ENCODE assay signal across 25 cellular contexts in the genomic region with DNA sequence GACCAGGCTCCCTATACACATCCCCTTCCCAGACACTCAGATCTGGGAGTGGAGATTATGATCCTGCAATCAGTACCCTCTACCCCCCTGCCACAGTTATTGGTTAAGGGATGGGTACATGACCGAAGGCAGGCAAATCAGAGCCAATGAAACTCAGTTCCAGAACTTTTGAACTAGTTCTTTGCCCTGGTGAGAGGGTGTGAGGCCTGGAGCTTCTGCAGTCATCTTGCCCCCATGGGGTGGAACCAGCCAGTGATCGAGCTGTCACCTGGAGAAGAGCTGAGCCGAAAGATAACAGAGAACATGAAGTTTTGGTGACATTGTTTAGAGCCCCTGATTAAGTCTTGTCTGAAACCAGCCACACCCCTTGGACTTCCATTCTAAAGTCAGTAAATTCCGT.
A peak's percentile ranks its signal among the peaks of the same experiment; 100 is the strongest.
DNase-seq lines count a peak whose midpoint lies in the region; ATAC-seq, FAIRE-seq and TF ChIP-seq lines count a peak whose summit lies in the region.
"Had no signal": no experiment of that assay in that cellular context is flagged by ENCODE, and none has a peak within 500 bp of the region (broad histone marks: within the 10 kb centered on the region; RNA-seq: fewer than 3 reads in every experiment).

No MANE protein-coding gene starts in this region.

- peak; percentile 26 for FAIRE-seq in keratinocyte (lab: Jason Lieb, UNC)
- FAIRE-seq: kidney had no signal

- H3K9me2 ChIP-seq in HCT116 (ENCODE audit: insufficient read depth), result no peaks in the 10 kb centered on the region
- no peaks in the 10 kb centered on the region for H3K9me2 ChIP-seq in SU-DHL-6 (replicated peaks; ENCODE audit: insufficient read depth, low read length)

- H2AFZ ChIP-seq in ACC112 (ENCODE audit: low read length, unreplicated experiment), result no peak overlapping the region
- no peak overlapping the region for H2AFZ ChIP-seq in HCT116 (ENCODE audit: low read depth, low read length, poor library complexity, severe bottlenecking)
- no peak overlapping the region for H2AFZ ChIP-seq in SU-DHL-6 (ENCODE audit: low read depth, low read length, severe bottlenecking)
- no peak overlapping the region for H2AFZ ChIP-seq in keratinocyte (ENCODE audit: control insufficient read depth, low read length)

- no peak overlapping the region for H3K4me3 ChIP-seq in ACC112 (ENCODE audit: low read depth, low read length)
- H3K4me3 ChIP-seq in HCT116 (replicated peaks in 1 of 2; ENCODE audit: low read depth in 1 of 2, low read length in 2 of 2), result no peak overlapping the region
- H3K4me3 ChIP-seq in SU-DHL-6 (ENCODE audit: insufficient read depth, low read length, poor library complexity, severe bottlenecking), result peak overlapping the region; percentile 19
- H3K4me3 ChIP-seq in keratinocyte (ENCODE audit: control insufficient read depth in 2 of 3, extremely low read depth in 1 of 3, insufficient read depth in 2 of 3, low read depth in 1 of 3, low read length in 3 of 3), result no peak overlapping the region
- H3K4me3 ChIP-seq in naive thymus-derived CD4-positive, alpha-beta T cell (ENCODE audit: low read length), result no peak overlapping the region
- H3K4me3 ChIP-seq: prostate gland, smooth muscle cell, vagina had no signal

- ATAC-seq in HCT116 (no peak), HG03521 (IDR thresholded peaks at IDR 0.05; ENCODE audit: unreplicated experiment) (no peak), GM21825 (IDR thresholded peaks at IDR 0.05; ENCODE audit: unreplicated experiment) (no peak)
- no peak for ATAC-seq in naive thymus-derived CD4-positive, alpha-beta T cell
- ATAC-seq: activated naive CD8-positive, alpha-beta T cell treated with anti-CD3 and anti-CD28 coated beads, Interleukin-2, amount 50 U/mL, for 24 hours; activated T-helper 17 cell treated with anti-CD3 and anti-CD28 coated beads, Interleukin-2, amount 50 U/mL, for 72 hours had no signal

- BruUV-seq in HCT116 (replicated peaks; lab: Mats Ljungman, UMichigan), result no TSS peak

- no peak for TF ChIP-seq POLR2A in HCT116 (IDR thresholded peaks at IDR 0.05; ENCODE audit: borderline replicate concordance, extremely low read depth, insufficient read depth, insufficient read length)

- CTCF ChIA-PET in HCT116 (lab: Charles Lee), result interaction anchor here (2.0 kb wide), 1 partner anchor 10 kb away, joined by 7 read pairs; no protein-coding TSS in a partner anchor
- CTCF ChIA-PET in naive thymus-derived CD4-positive, alpha-beta T cell (lab: Charles Lee), result no interaction called here

- no peaks in the 10 kb centered on the region for H3K36me3 Mint-ChIP-seq in naive thymus-derived CD4-positive, alpha-beta T cell
- H3K36me3 Mint-ChIP-seq: memory B cell had no signal

- peak overlapping the region; percentile 95 for H3K27ac ChIP-seq in ACC112 (ENCODE audit: low read depth, low read length)
- H3K27ac ChIP-seq in HCT116 (ENCODE audit: low read depth, low read length), result peak overlapping the region; percentile 95
- peak overlapping the region; percentile 98 for H3K27ac ChIP-seq in SU-DHL-6 (ENCODE audit: low read depth, low read length)
- H3K27ac ChIP-seq in keratinocyte (ENCODE audit: control insufficient read depth, insufficient read depth, low read length), result peak overlapping the region; percentile 95
- H3K27ac ChIP-seq in naive thymus-derived CD4-positive, alpha-beta T cell (ENCODE audit: low read depth, low read length), result no peak overlapping the region
- H3K27ac ChIP-seq: prostate gland, vagina had no signal

- H4K20me1 ChIP-seq in HCT116 (ENCODE audit: insufficient read depth) (no peaks in the 10 kb centered on the region), SU-DHL-6 (ENCODE audit: low read depth, low read length) (no peaks in the 10 kb centered on the region), keratinocyte (ENCODE audit: control insufficient read depth, extremely low read depth, insufficient read depth, low read length) (no peaks in the 10 kb centered on the region)

- H3K27ac Mint-ChIP-seq in naive thymus-derived CD4-positive, alpha-beta T cell, result no peak overlapping the region
- H3K27ac Mint-ChIP-seq: activated naive CD8-positive, alpha-beta T cell treated with anti-CD3 and anti-CD28 coated beads, Interleukin-2, amount 50 U/mL, for 24 hours; CD4-positive, alpha-beta T cell; memory B cell had no signal

- H3K4me2 ChIP-seq in HCT116 (ENCODE audit: low read length), result peak overlapping the region; percentile 72
- peak overlapping the region; percentile 72 for H3K4me2 ChIP-seq in SU-DHL-6 (ENCODE audit: low read depth, low read length, poor library complexity, severe bottlenecking)
- no peak overlapping the region for H3K4me2 ChIP-seq in keratinocyte (ENCODE audit: control insufficient read depth, extremely low read depth, insufficient read depth, low read depth, low read length)

- POLR2A ChIA-PET in HCT116 (lab: Charles Lee), result interaction anchor here (0.7 to 26.1 kb wide), 6 partner anchors 11 to 102 kb away, joined by 3 to 438 read pairs (median 6); partner anchors contain the start of gene DUSP5
- POLR2A ChIA-PET in naive thymus-derived CD4-positive, alpha-beta T cell (lab: Charles Lee), result no interaction called here

- H3K9me3 ChIP-seq in HCT116 (ENCODE audit: control insufficient read depth in 1 of 2, insufficient read depth in 1 of 2, low read depth in 1 of 2, low read length in 2 of 2), result no peaks in the 10 kb centered on the region
- H3K9me3 ChIP-seq in SU-DHL-6 (ENCODE audit: insufficient read depth, low read length), result no peaks in the 10 kb centered on the region
- no peaks in the 10 kb centered on the region for H3K9me3 ChIP-seq in keratinocyte (ENCODE audit: control insufficient read depth, low read depth, low read length)
- H3K9me3 ChIP-seq in naive thymus-derived CD4-positive, alpha-beta T cell (ENCODE audit: control insufficient read depth in 2 of 3, low read length in 3 of 3), result no peaks in the 10 kb centered on the region
- H3K9me3 ChIP-seq: prostate gland, vagina had no signal

- dilution Hi-C loops in keratinocyte (cut with MboI; ENCODE audit: extremely low pct_ligation_motif_present, low sequenced_read_pairs), result no loop called here

- no peaks in the 10 kb centered on the region for H3K9me3 Mint-ChIP-seq in naive thymus-derived CD4-positive, alpha-beta T cell
- H3K9me3 Mint-ChIP-seq: activated naive CD8-positive, alpha-beta T cell treated with anti-CD3 and anti-CD28 coated beads, Interleukin-2, amount 50 U/mL, for 24 hours; activated T-helper 17 cell treated with anti-CD3 and anti-CD28 coated beads, Interleukin-2, amount 50 U/mL, for 72 hours; CD4-positive, alpha-beta T cell; IgD-negative memory B cell; memory B cell; neural crest cell had no signal

- H3K36me3 ChIP-seq in ACC112 (ENCODE audit: insufficient read depth, low read length) (no peaks in the 10 kb centered on the region), HCT116 (ENCODE audit: control insufficient read depth in 1 of 2, insufficient read depth in 2 of 2, low read length in 2 of 2) (no peaks in the 10 kb centered on the region), SU-DHL-6 (ENCODE audit: low read length) (no peaks in the 10 kb centered on the region), keratinocyte (ENCODE audit: control insufficient read depth in 2 of 2, extremely low read depth in 1 of 2, insufficient read depth in 2 of 2, low read length in 2 of 2) (no peaks in the 10 kb centered on the region)
- no peaks in the 10 kb centered on the region for H3K36me3 ChIP-seq in naive thymus-derived CD4-positive, alpha-beta T cell (ENCODE audit: control insufficient read depth in 2 of 3, insufficient read depth in 3 of 3, low read length in 3 of 3)
- H3K36me3 ChIP-seq: prostate gland, vagina had no signal

- peaks cover 0 to 2% (median 0%) of the 10 kb centered on the region in 5 donors for H3K27me3 Mint-ChIP-seq in naive thymus-derived CD4-positive, alpha-beta T cell
- H3K27me3 Mint-ChIP-seq: activated T-helper 17 cell treated with anti-CD3 and anti-CD28 coated beads, Interleukin-2, amount 50 U/mL, for 72 hours; CD4-positive, alpha-beta T cell had no signal

- intact Hi-C loops in HCT116 (cut with micrococcal nuclease), result loop anchor here (1.0 kb wide), 1 partner anchor 90 kb away; no protein-coding TSS in a partner anchor
- intact Hi-C loops in naive thymus-derived CD4-positive, alpha-beta T cell (cut with micrococcal nuclease), result no loop called here

- DNase-seq in HCT116 (ENCODE audit: low read depth, low spot score) (no peak), keratinocyte (ENCODE audit: low read depth, low spot score) (no peak), NCI-H510A treated with DMSO at 0.1 percent for 48 hours (lab: John Stamatoyannopoulos, UW) (no peak)
- no peak for DNase-seq in naive thymus-derived CD4-positive, alpha-beta T cell
- DNase-seq: activated naive CD8-positive, alpha-beta T cell treated with anti-CD3 and anti-CD28 coated beads, Interleukin-2, amount 50 U/mL, for 24 hours; CD4-positive, alpha-beta T cell; cortex of kidney; DMS53; foreskin fibroblast; HCEC 1CT; kidney; NCI-H524; stimulated activated CD4-positive, alpha-beta T cell treated with anti-CD3 and anti-CD28 coated beads, Interleukin-4, amount 100 ng/mL, for 1 hour; T1000 had no signal

- peaks cover 40% of the 10 kb centered on the region for H3F3A ChIP-seq in SU-DHL-6 (ENCODE audit: insufficient read depth)

- no peak overlapping the region for H3K4me3 Mint-ChIP-seq in naive thymus-derived CD4-positive, alpha-beta T cell
- H3K4me3 Mint-ChIP-seq: activated naive CD8-positive, alpha-beta T cell treated with anti-CD3 and anti-CD28 coated beads, Interleukin-2, amount 50 U/mL, for 24 hours; activated T-helper 17 cell treated with anti-CD3 and anti-CD28 coated beads, Interleukin-2, amount 50 U/mL, for 72 hours; CD4-positive, alpha-beta T cell; memory B cell; neural crest cell had no signal

- peaks cover 10 to 58% (median 12%) of the 10 kb centered on the region in 7 donors for H3K4me1 Mint-ChIP-seq in naive thymus-derived CD4-positive, alpha-beta T cell

- peaks cover 2% of the 10 kb centered on the region for H3K9me1 ChIP-seq in keratinocyte (ENCODE audit: control insufficient read depth, extremely low read depth, insufficient read depth, low read length)

- H3K9ac ChIP-seq in HCT116 (ENCODE audit: low read length) (peak overlapping the region; percentile 69), SU-DHL-6 (ENCODE audit: low read length) (peak overlapping the region; percentile 54), keratinocyte (ENCODE audit: control insufficient read depth, extremely low read depth, insufficient read depth, low read length) (peak overlapping the region; percentile 19)

- H3K27me3 ChIP-seq in ACC112 (ENCODE audit: insufficient read depth, low read length), result no peaks in the 10 kb centered on the region
- no peaks in the 10 kb centered on the region for H3K27me3 ChIP-seq in HCT116 (ENCODE audit: insufficient read depth, low read length)
- H3K27me3 ChIP-seq in SU-DHL-6 (ENCODE audit: low read length), result no peaks in the 10 kb centered on the region
- no peaks in the 10 kb centered on the region for H3K27me3 ChIP-seq in keratinocyte (ENCODE audit: control insufficient read depth, extremely low read depth, insufficient read depth, low read length)
- no peaks in the 10 kb centered on the region for H3K27me3 ChIP-seq in naive thymus-derived CD4-positive, alpha-beta T cell (ENCODE audit: control insufficient read depth in 2 of 2, insufficient read depth in 2 of 2, low read length in 2 of 2)
- H3K27me3 ChIP-seq: vagina had no signal

- H3K4me1 ChIP-seq in ACC112 (ENCODE audit: control insufficient read depth, insufficient read depth, low read length, unreplicated experiment) (peaks cover 68% of the 10 kb centered on the region), HCT116 (ENCODE audit: control insufficient read depth in 1 of 2, insufficient read depth in 2 of 2, low read length in 2 of 2) (peaks cover 75 to 88% of the 10 kb centered on the region in 2 experiments), keratinocyte (ENCODE audit: control insufficient read depth, extremely low read depth, insufficient read depth, low read length) (peaks cover 54% of the 10 kb centered on the region)
- H3K4me1 ChIP-seq in naive thymus-derived CD4-positive, alpha-beta T cell (ENCODE audit: control insufficient read depth in 2 of 2, insufficient read depth in 2 of 2, low read length in 2 of 2), result peaks cover 3 to 18% of the 10 kb centered on the region in 2 donors
- H3K4me1 ChIP-seq: prostate gland had no signal

- RAD21 ChIA-PET in HCT116 (lab: Charles Lee; ENCODE audit: low non-redundant PET in 1 of 2, low total read pairs in 2 of 2, uncharacterized antibody in 2 of 2, unreplicated experiment in 2 of 2), result interaction anchor here in 1 of 2 experiments (0.9 kb wide), 1 partner anchor 10 kb away, joined by 3 read pairs; no protein-coding TSS in a partner anchor

- no peak for TF ChIP-seq CTCF in HCT116 (IDR thresholded peaks at IDR 0.05 in 2 of 3, conservative IDR thresholded peaks at IDR 0.05 in 1 of 3; ENCODE audit: borderline replicate concordance in 1 of 3, insufficient read depth in 1 of 3, low read depth in 2 of 3, low read length in 2 of 3)
- no peak for TF ChIP-seq CTCF in SU-DHL-6 (IDR thresholded peaks at IDR 0.05; ENCODE audit: insufficient read depth, low read length, poor library complexity, severe bottlenecking)
- no peak for TF ChIP-seq CTCF in keratinocyte (optimal IDR thresholded peaks at IDR 0.05 in 1 of 3, IDR thresholded peaks at IDR 0.05 in 1 of 3, conservative IDR thresholded peaks at IDR 0.05 in 1 of 3; ENCODE audit: extremely low read depth in 1 of 3, insufficient read depth in 2 of 3, low read length in 3 of 3)

- no peaks in the 10 kb centered on the region for H3K79me2 ChIP-seq in ACC112 (ENCODE audit: control insufficient read depth, insufficient read depth, low read length, unreplicated experiment)
- H3K79me2 ChIP-seq in HCT116 (ENCODE audit: insufficient read depth, low read length), result no peaks in the 10 kb centered on the region
- no peaks in the 10 kb centered on the region for H3K79me2 ChIP-seq in SU-DHL-6 (ENCODE audit: insufficient read depth, low read length)
- H3K79me2 ChIP-seq in keratinocyte (ENCODE audit: control insufficient read depth, insufficient read depth, low read length), result no peaks in the 10 kb centered on the region

- no peak for TF ChIP-seq RAD21 in HCT116 (IDR thresholded peaks at IDR 0.05; ENCODE audit: low read depth)

Comparison
In these comparisons a context has a peak if more than half of its experiments do, and no peak if none do; other contexts are left out.
1. H3K9ac ChIP-seq: peak in every context shown above with its lines; median percentile 69 in HCT116; 54 in SU-DHL-6; 19 in keratinocyte.